1 cellular context compared by ENCODE assay signal in the genomic region with DNA sequence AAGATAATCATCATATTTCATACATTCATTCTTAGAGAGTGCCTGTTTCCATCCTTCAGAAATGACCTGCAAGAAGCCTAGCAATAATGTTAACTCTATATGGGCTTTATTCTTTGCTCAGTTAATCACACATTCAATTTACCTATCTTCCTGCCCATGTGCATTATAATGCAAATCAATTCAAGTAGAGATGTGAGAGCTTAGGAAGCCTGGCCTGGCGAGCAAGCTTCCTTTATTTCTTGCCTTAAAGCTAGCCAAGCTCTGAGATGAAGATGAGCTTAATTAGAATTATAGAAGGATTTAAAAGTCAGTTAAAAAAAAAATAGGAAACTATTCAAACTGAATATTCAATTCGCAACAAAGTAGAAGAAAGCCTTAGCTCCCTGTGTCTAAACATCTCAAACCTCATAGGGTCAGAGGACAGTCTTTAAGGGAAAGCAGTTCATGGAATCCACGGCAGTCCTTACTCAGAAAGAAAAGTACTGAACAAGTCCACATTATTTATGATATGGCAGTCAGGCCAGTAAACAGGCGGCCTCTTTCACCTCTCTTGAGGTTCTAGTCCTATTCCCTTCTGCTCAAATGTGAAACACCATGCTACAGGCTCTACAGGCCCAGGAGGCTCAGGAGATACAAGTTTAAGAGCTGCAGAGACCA.
TF ChIP-seq lines count a peak whose summit lies in the region.

No MANE protein-coding gene starts in this region.

TF ChIP-seq in WTC11, 78 proteins besides CTCF, POLR2A, EP300 and RAD21:
- TF ChIP-seq ATF6 (CRISPR knock-in tag; IDR thresholded peaks at IDR 0.05) (no peak), ZNF532 (CRISPR knock-in tag; IDR thresholded peaks at IDR 0.05; ENCODE audit: borderline replicate concordance) (no peak), FOXP4 (CRISPR knock-in tag; IDR thresholded peaks at IDR 0.05) (no peak; the same call in 1 of the 2 replicates), ETV6 (CRISPR knock-in tag; IDR thresholded peaks at IDR 0.05) (peak; percentile 61; the same call in 1 of the 2 replicates)
- TF ChIP-seq, protein P1, sequence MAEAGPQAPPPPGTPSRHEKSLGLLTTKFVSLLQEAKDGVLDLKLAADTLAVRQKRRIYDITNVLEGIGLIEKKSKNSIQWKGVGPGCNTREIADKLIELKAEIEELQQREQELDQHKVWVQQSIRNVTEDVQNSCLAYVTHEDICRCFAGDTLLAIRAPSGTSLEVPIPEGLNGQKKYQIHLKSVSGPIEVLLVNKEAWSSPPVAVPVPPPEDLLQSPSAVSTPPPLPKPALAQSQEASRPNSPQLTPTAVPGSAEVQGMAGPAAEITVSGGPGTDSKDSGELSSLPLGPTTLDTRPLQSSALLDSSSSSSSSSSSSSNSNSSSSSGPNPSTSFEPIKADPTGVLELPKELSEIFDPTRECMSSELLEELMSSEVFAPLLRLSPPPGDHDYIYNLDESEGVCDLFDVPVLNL (CRISPR knock-in tag; IDR thresholded peaks at IDR 0.05; ENCODE audit: borderline replicate concordance, low read depth), result no peak
TF ChIP-seq in WTC11: peak in this region for 1.
